9 cellular contexts compared by ENCODE assay signal in genomic region chrX:153411988-153412574, GRCh38. TPM values are rescaled to one million over a fixed set of nuclear protein-coding genes. Genes with fewer than 3 reads are reported as not detected.
DNase-seq lines count a peak whose midpoint lies in the region; ATAC-seq and TF ChIP-seq lines count a peak whose summit lies in the region.
"Had no signal": no experiment of that assay in that cellular context is flagged by ENCODE, and none has a peak within 500 bp of the region (broad histone marks: within the 10 kb centered on the region; RNA-seq: fewer than 3 reads in every experiment).

No MANE protein-coding gene starts in this region.

- intact Hi-C loops in ovary (cut with DNase I), result no loop called here

- TF ChIP-seq EP300 in ovary (IDR thresholded peaks at IDR 0.05), result no peak

- no peak for TF ChIP-seq POLR2A in ovary (IDR thresholded peaks at IDR 0.05)

- ATAC-seq in GM18907 (IDR thresholded peaks at IDR 0.05; ENCODE audit: unreplicated experiment), result no peak

- 44 to 65% (median 57%) methylated on average over 17 of the region's 17 CpGs for WGBS in ovary, 3 donors

- H3K4me3 ChIP-seq in coronary artery (peak overlapping the region; percentile 74), ovary (peak overlapping the region; percentile 52)

- no peaks in the 10 kb centered on the region for H3K36me3 ChIP-seq in ovary

- no peaks in the 10 kb centered on the region for H3K27me3 ChIP-seq in ovary

- no peak overlapping the region for H3K27ac ChIP-seq in coronary artery
- peak overlapping the region; percentile 42 to 44 for H3K27ac ChIP-seq in ovary
- H3K27ac ChIP-seq: epithelial cell of prostate had no signal

- H3K9me3 ChIP-seq in ovary, result no peaks in the 10 kb centered on the region

- H3K4me1 ChIP-seq in ovary (ENCODE audit: insufficient read depth), result no peaks in the 10 kb centered on the region

- TF ChIP-seq CTCF in coronary artery (IDR thresholded peaks at IDR 0.05) (no peak), ovary (IDR thresholded peaks at IDR 0.05) (no peak)

- peak; percentile 13 for DNase-seq in Daoy (ENCODE audit: low read depth)
- DNase-seq in NCI-H146 treated with DMSO at 0.1 percent for 48 hours (lab: John Stamatoyannopoulos, UW; ENCODE audit: unreplicated experiment), result peak; percentile 1
- DNase-seq in coronary artery (ENCODE audit: low spot score), result no peak
- DNase-seq in ovary, result no peak
- DNase-seq in NCI-H1930 (lab: John Stamatoyannopoulos, UW), result no peak
- no peak for DNase-seq in inferior parietal cortex (ENCODE audit: extremely low spot score)
- no peak for DNase-seq in stimulated activated CD4-positive, alpha-beta T cell treated with anti-CD3 and anti-CD28 coated beads, Interleukin-1b, Interleukin-23, amount 100 ng/mL, for 48 hours

RNA-seq across cellular contexts. Expression of gene ZFP92, which starts 0.8 kb away (rescaled TPM):
- 0.80 and 1.1 TPM in 2 replicates for total RNA-seq in Daoy (2014; rRNA removed; shearing (Covaris generic))
- total RNA-seq in ovary, result 1 to 10 TPM; 3.6 to 9.4 (median 4.0) TPM
- polyA plus RNA-seq in ovary, result 1 to 10 TPM; 2.7 to 3.9 TPM

RNA-seq across cellular contexts. Expression of gene PNMA6E, which starts 10.9 kb away (rescaled TPM):
- total RNA-seq in Daoy (2014; rRNA removed; shearing (Covaris generic)), result not detected in 2 replicates
- total RNA-seq in ovary, result 1 to 10 TPM in 5 of 7 donors, under 1 TPM in 2; 0.24 to 3.5 (median 2.5) TPM
- polyA plus RNA-seq in ovary, result 1 to 10 TPM in 1 of 2 donors, under 1 TPM in 1; 0.10 to 3.5 TPM

RNA-seq across cellular contexts. Expression of gene TREX2, which starts 33.8 kb away (rescaled TPM):
- 1.3 TPM in 1 of 2 replicates, not detected in the other for total RNA-seq in Daoy (2014; rRNA removed; shearing (Covaris generic))
- total RNA-seq in ovary, result 1 to 10 TPM in 3 of 7 donors, under 1 TPM in 3, not detected in 1; 0.35 to 2.3 (median 1.0) TPM
- under 1 TPM in 1 of 2 donors, not detected in 1; 0.76 TPM for polyA plus RNA-seq in ovary

RNA-seq across cellular contexts. Expression of gene HAUS7, which starts 58.3 kb away (rescaled TPM):
- total RNA-seq in Daoy (2014; rRNA removed; shearing (Covaris generic)), result 35.7 and 58.0 TPM in 2 replicates
- total RNA-seq in ovary, result 10 to 100 TPM in 6 of 7 donors, 1 to 10 TPM in 1; 9.3 to 28.7 (median 18.7) TPM
- 10 to 100 TPM; 11.3 to 22.7 TPM for polyA plus RNA-seq in ovary

Comparison
In these comparisons a context has a peak if more than half of its experiments do, and no peak if none do; other contexts are left out.
1. DNase-seq: peak in Daoy (single experiment) and NCI-H146 treated with DMSO at 0.1 percent for 48 hours (single experiment); none in coronary artery (single experiment), ovary (0 of 5), NCI-H1930 (0 of 2), inferior parietal cortex (single experiment) and stimulated activated CD4-positive, alpha-beta T cell treated with anti-CD3 and anti-CD28 coated beads, Interleukin-1b, Interleukin-23, amount 100 ng/mL, for 48 hours (single experiment).
2. H3K27ac ChIP-seq: peak in ovary (2 of 2); none in coronary artery (0 of 2).